Comparison of ENCODE assay signal across 1 cellular context in the genomic region with DNA sequence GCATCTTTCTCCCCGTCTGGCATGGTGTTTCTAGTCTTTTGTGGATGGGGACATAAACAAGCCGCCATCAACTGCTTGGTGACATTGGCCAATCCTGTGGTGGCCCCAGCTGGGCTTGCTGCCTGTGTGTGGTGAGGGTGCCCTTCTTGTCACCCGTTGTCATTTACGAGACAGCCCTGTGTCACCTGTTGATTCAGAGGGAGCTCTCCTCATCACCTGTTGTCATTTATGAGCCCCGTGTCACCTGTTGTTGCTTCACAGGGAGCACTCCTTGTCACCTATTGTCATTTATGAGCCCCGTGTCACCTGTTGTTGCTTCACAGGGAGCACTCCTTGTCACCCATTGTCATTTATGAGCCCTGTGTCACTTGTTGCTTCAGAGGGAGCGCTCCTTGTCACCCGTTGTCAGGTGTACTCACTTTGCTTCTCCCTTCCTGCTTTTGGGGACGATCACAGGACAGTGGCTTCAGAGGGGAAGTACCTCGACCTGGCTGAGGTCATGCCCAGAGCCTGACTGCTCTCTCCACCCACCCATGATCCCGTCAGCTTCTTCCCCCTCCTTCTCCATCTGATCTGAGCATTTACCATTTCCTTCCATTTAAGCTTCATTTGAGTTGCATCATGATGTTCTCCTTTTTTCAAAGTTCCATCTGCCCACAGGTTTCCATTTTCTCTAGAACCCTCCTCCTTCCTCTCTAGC.
TF ChIP-seq lines count a peak whose summit lies in the region.

No MANE protein-coding gene starts in this region.

TF ChIP-seq in HCT116, 20 proteins besides CTCF, POLR2A, EP300 and RAD21 (continued from another document):
- TF ChIP-seq, protein P1, sequence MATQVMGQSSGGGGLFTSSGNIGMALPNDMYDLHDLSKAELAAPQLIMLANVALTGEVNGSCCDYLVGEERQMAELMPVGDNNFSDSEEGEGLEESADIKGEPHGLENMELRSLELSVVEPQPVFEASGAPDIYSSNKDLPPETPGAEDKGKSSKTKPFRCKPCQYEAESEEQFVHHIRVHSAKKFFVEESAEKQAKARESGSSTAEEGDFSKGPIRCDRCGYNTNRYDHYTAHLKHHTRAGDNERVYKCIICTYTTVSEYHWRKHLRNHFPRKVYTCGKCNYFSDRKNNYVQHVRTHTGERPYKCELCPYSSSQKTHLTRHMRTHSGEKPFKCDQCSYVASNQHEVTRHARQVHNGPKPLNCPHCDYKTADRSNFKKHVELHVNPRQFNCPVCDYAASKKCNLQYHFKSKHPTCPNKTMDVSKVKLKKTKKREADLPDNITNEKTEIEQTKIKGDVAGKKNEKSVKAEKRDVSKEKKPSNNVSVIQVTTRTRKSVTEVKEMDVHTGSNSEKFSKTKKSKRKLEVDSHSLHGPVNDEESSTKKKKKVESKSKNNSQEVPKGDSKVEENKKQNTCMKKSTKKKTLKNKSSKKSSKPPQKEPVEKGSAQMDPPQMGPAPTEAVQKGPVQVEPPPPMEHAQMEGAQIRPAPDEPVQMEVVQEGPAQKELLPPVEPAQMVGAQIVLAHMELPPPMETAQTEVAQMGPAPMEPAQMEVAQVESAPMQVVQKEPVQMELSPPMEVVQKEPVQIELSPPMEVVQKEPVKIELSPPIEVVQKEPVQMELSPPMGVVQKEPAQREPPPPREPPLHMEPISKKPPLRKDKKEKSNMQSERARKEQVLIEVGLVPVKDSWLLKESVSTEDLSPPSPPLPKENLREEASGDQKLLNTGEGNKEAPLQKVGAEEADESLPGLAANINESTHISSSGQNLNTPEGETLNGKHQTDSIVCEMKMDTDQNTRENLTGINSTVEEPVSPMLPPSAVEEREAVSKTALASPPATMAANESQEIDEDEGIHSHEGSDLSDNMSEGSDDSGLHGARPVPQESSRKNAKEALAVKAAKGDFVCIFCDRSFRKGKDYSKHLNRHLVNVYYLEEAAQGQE (IDR thresholded peaks at IDR 0.05; ENCODE audit: low read depth): no peak
- TF ChIP-seq, protein P2, sequence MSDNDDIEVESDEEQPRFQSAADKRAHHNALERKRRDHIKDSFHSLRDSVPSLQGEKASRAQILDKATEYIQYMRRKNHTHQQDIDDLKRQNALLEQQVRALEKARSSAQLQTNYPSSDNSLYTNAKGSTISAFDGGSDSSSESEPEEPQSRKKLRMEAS (IDR thresholded peaks at IDR 0.05): no peak
- TF ChIP-seq FOSL1 (IDR thresholded peaks at IDR 0.05; ENCODE audit: low read depth) (no peak), CEBPB (IDR thresholded peaks at IDR 0.05; ENCODE audit: low read depth) (no peak), POLR2AphosphoS5 (IDR thresholded peaks at IDR 0.05; ENCODE audit: low read depth, low read length) (no peak), JUND (IDR thresholded peaks at IDR 0.05) (no peak), EZH2phosphoT487 (IDR thresholded peaks at IDR 0.05; ENCODE audit: borderline replicate concordance) (no peak)
